1 cellular context compared by ENCODE assay signal in the genomic region with DNA sequence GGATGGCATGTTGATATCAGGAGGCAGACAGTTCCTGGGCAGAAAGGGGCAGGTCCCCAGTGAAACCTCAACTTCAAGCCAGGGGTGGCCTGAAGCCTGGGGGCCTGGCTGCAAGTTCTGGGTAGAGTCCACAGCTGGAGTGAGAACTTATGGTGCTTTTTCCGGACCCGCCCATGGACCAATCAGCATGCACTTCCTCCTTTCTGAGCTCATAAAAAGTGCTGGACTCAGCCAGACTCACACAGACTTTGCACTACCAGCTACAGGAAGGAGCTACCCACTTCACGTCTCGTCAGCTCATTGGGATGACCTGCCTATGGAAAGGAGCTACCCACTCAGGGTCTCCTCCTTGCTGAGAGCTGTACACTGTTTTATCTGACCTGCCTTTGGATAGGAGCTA.
TF ChIP-seq lines count a peak whose summit lies in the region.

No MANE protein-coding gene starts in this region.

TF ChIP-seq in H1, 55 proteins besides CTCF, POLR2A, EP300 and RAD21:
- TF ChIP-seq SIN3A (conservative IDR thresholded peaks at IDR 0.05 in 1 of 2, IDR thresholded peaks at IDR 0.05 in 1 of 2; ENCODE audit: low read depth in 1 of 2, low read length in 2 of 2) (no peak), ASH2L (IDR thresholded peaks at IDR 0.05; ENCODE audit: low read length) (no peak), RFX5 (IDR thresholded peaks at IDR 0.05; ENCODE audit: borderline replicate concordance, low read depth, low read length) (no peak), CTBP2 (IDR thresholded peaks at IDR 0.05; ENCODE audit: borderline replicate concordance, insufficient read depth, insufficient read length, low read length) (no peak), POLR2AphosphoS5 (IDR thresholded peaks at IDR 0.05; ENCODE audit: low read depth, low read length) (no peak), SRF (IDR thresholded peaks at IDR 0.05; ENCODE audit: low read depth, low read length) (no peak), KDM4A (IDR thresholded peaks at IDR 0.05; ENCODE audit: low read depth, low read length, severe bottlenecking) (no peak), SIRT6 (IDR thresholded peaks at IDR 0.05; ENCODE audit: low read length) (no peak), JUN (IDR thresholded peaks at IDR 0.05; ENCODE audit: low read depth, low read length) (no peak), EGR1 (IDR thresholded peaks at IDR 0.05; ENCODE audit: borderline replicate concordance, low read depth, low read length) (no peak), TAF7 (optimal IDR thresholded peaks at IDR 0.05; ENCODE audit: borderline replicate concordance, low read depth, low read length) (no peak), SP1 (IDR thresholded peaks at IDR 0.05; ENCODE audit: low read depth, low read length) (no peak)
- TF ChIP-seq, protein P1, sequence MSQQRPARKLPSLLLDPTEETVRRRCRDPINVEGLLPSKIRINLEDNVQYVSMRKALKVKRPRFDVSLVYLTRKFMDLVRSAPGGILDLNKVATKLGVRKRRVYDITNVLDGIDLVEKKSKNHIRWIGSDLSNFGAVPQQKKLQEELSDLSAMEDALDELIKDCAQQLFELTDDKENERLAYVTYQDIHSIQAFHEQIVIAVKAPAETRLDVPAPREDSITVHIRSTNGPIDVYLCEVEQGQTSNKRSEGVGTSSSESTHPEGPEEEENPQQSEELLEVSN (IDR thresholded peaks at IDR 0.05): no peak
